In the genomic region with DNA sequence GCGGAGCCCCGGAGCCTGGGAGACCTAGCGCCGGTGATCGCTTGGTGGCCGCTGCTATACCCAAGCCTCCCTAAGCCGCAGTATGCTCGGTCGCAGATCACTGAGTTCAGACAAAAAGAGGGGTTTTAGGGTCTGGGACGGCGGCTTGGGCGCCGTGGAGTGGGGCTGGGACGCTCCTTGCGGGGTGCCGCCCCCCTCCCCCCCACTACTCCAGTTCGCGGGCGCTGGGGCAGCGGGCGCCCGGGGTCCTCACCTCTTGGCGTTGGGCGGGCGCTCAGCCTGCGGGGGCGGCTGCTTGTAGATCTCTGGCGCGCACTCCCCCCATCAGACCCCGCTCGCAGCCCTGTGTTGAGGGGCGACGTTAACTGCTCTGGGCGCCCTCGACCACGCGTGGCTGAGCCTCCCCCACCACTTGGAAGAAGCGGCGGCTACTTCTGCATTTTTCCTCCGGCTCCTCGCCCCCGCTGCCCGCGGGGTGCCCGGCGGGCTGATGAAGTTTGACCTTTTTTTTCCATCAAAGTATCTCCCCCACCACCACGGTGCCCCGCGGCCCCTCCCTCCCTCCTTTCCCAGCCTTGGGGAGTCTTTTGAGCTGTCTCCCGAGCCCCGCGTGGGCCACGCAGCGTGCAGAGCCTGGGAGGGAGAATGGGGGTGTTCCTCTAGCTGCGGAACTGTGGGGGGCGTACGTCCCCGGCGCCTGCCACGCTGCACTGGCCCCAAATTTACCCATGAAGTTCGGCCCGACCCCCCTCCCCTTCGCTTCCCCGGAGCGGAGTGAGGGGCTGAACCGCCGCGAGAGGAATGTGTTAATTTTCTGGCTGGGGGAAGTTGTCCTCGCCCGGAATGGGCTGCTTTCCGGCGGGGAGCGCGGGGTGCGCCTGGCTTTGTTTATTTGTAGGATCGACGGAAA, we compare ENCODE assay signal across 9 cellular contexts. TPM values are rescaled to one million over a fixed set of nuclear protein-coding genes. Genes with fewer than 3 reads are reported as not detected.
DNase-seq lines count a peak whose midpoint lies in the region; ATAC-seq and TF ChIP-seq lines count a peak whose summit lies in the region.
"Had no signal": no experiment of that assay in that cellular context is flagged by ENCODE, and none has a peak within 500 bp of the region (broad histone marks: within the 10 kb centered on the region; RNA-seq: fewer than 3 reads in every experiment).

No MANE protein-coding gene starts in this region.

- no peaks in the 10 kb centered on the region for H3K9me2 ChIP-seq in PC-3 (replicated peaks; ENCODE audit: low read length)

- intact Hi-C loops in PC-3 (cut with micrococcal nuclease): no loop called here

- DNase-seq in NCI-H1417 (lab: John Stamatoyannopoulos, UW) (peak in 2 of 3 experiments; percentile 43 to 52), NCI-H1417 treated with DMSO at 0.1 percent for 48 hours (lab: John Stamatoyannopoulos, UW) (no peak), PC-3 (peak; percentile 22), mesothelial cell of epicardium (ENCODE audit: low spot score in 2 of 2, unreplicated experiment in 2 of 2) (no peak), A172 (ENCODE audit: low spot score) (no peak)

- under 1% methylated on average over 77 of the region's 77 CpGs for WGBS in urinary bladder

- peak overlapping the region; percentile 100 for H3K4me2 ChIP-seq in PC-3 (ENCODE audit: low read length)

- peak overlapping the region; percentile 95 for H3K27ac Mint-ChIP-seq in mesothelial cell of epicardium
- H3K27ac Mint-ChIP-seq: activated naive CD4-positive, alpha-beta T cell treated with anti-CD3 and anti-CD28 coated beads, Interleukin-2, amount 50 U/mL, for 72 hours had no signal

- H2AFZ ChIP-seq in PC-3 (ENCODE audit: low read length): peak overlapping the region; percentile 49

- H3K27me3 ChIP-seq in PC-3 (ENCODE audit: low read length) (peaks cover 16% of the 10 kb centered on the region), duodenal mucosa (ENCODE audit: control insufficient read depth in 1 of 2, insufficient read depth in 2 of 2, low read length in 2 of 2) (no peaks in the 10 kb centered on the region)

- no peaks in the 10 kb centered on the region for H3K36me3 ChIP-seq in PC-3 (ENCODE audit: low read depth, low read length)
- no peaks in the 10 kb centered on the region for H3K36me3 ChIP-seq in duodenal mucosa (ENCODE audit: control insufficient read depth in 1 of 2, insufficient read depth in 2 of 2, low read length in 2 of 2)
- no peaks in the 10 kb centered on the region for H3K36me3 ChIP-seq in urinary bladder (ENCODE audit: insufficient read depth)

- H3K9me3 ChIP-seq in PC-3 (ENCODE audit: low read length): no peaks in the 10 kb centered on the region
- no peaks in the 10 kb centered on the region for H3K9me3 ChIP-seq in duodenal mucosa (ENCODE audit: control insufficient read depth in 1 of 2, low read length in 2 of 2)

- BruUV-seq in PC-3 (replicated peaks; lab: Mats Ljungman, UMichigan): no TSS peak

- H3K9ac ChIP-seq in PC-3 (ENCODE audit: low read length) (peak overlapping the region; percentile 31; the same call in 1 of the 2 replicates), duodenal mucosa (ENCODE audit: low read depth in 1 of 2, low read length in 2 of 2) (peak overlapping the region; percentile 37 to 66)

- peak overlapping the region; percentile 95 for H3K4me3 Mint-ChIP-seq in mesothelial cell of epicardium

- H3K79me2 ChIP-seq in PC-3 (ENCODE audit: low read length): peaks cover 45% of the 10 kb centered on the region

- H3K27me3 Mint-ChIP-seq in mesothelial cell of epicardium (ENCODE audit: low read depth): peaks cover 25% of the 10 kb centered on the region

- H3K27ac ChIP-seq in PC-3 (ENCODE audit: low read length) (no peak overlapping the region), duodenal mucosa (ENCODE audit: low read depth, low read length) (peak overlapping the region; percentile 63), urinary bladder (ENCODE audit: low read depth) (no peak overlapping the region)

- ATAC-seq in PC-3: 0 out of 2 replicates have a peak, but pooled peaks have one; percentile 9
- no peak for ATAC-seq in GM18858 (IDR thresholded peaks at IDR 0.05; ENCODE audit: unreplicated experiment)

- POLR2A ChIA-PET in PC-3 (lab: Charles Lee; ENCODE audit: unreplicated experiment): no interaction called here

- CTCF ChIA-PET in PC-3 (lab: Charles Lee): interaction anchor here (0.6 kb wide), 1 partner anchor 41 kb away, joined by 3 read pairs; no protein-coding TSS in a partner anchor

- H3K4me1 ChIP-seq in PC-3 (ENCODE audit: insufficient read depth, low read length): peaks cover 33% of the 10 kb centered on the region
- peaks cover 53 to 61% of the 10 kb centered on the region in 2 donors for H3K4me1 ChIP-seq in duodenal mucosa (ENCODE audit: control insufficient read depth in 1 of 2, insufficient read depth in 2 of 2, low read length in 2 of 2)
- peaks cover 2% of the 10 kb centered on the region for H3K4me1 ChIP-seq in urinary bladder (ENCODE audit: insufficient read depth)

- H3K4me3 ChIP-seq in PC-3 (ENCODE audit: low read length) (peak overlapping the region; percentile 85), duodenal mucosa (ENCODE audit: low read depth in 1 of 2, low read length in 2 of 2) (peak overlapping the region; percentile 62 to 78), urinary bladder (ENCODE audit: low read depth, low read length) (peak overlapping the region; percentile 77)

- H4K20me1 ChIP-seq in PC-3 (ENCODE audit: low read length): 0 out of 2 replicates have a peak, but pooled peaks cover 12% of the 10 kb centered on the region

- H3K36me3 Mint-ChIP-seq in mesothelial cell of epicardium: no peaks in the 10 kb centered on the region
- H3K36me3 Mint-ChIP-seq: activated naive CD4-positive, alpha-beta T cell treated with anti-CD3 and anti-CD28 coated beads, Interleukin-2, amount 50 U/mL, for 72 hours had no signal

- peaks cover 3% of the 10 kb centered on the region for H3F3A ChIP-seq in PC-3 (ENCODE audit: low read length, unreplicated experiment)

- H3K4me1 Mint-ChIP-seq in mesothelial cell of epicardium: peaks cover 59% of the 10 kb centered on the region

- TF ChIP-seq CTCF in PC-3 (conservative IDR thresholded peaks at IDR 0.05; ENCODE audit: low read depth, low read length) (no peak), mesothelial cell of epicardium (IDR thresholded peaks at IDR 0.05; ENCODE audit: unreplicated experiment) (no peak)

- H3K9me3 Mint-ChIP-seq in mesothelial cell of epicardium: no peaks in the 10 kb centered on the region
- H3K9me3 Mint-ChIP-seq: activated naive CD4-positive, alpha-beta T cell treated with anti-CD3 and anti-CD28 coated beads, Interleukin-2, amount 50 U/mL, for 72 hours had no signal

RNA-seq across cellular contexts. Expression of a gene that starts 1.2 kb away (rescaled TPM):
- total RNA-seq in PC-3 (2014; rRNA removed): 31.1 and 42.4 TPM in 2 replicates
- 35.7 to 38.3 TPM (median 37.4 TPM) in 3 replicates for total RNA-seq in mesothelial cell of epicardium
- 28.0 TPM for total RNA-seq in urinary bladder
- polyA plus RNA-seq in urinary bladder: 28.2 TPM
- total RNA-seq in A172 (2014; rRNA removed; shearing (Covaris generic)): 162 and 189 TPM in 2 replicates

Comparison
In these comparisons a context has a peak if more than half of its experiments do, and no peak if none do; other contexts are left out.
1. DNase-seq: peak in NCI-H1417 (2 of 3) and PC-3 (single experiment); none in NCI-H1417 treated with DMSO at 0.1 percent for 48 hours (single experiment), mesothelial cell of epicardium (0 of 2) and A172 (single experiment).
2. Peak in every context shown above with its lines, with median percentiles within 50 percentile points of each other: H3K4me3 ChIP-seq.